In the genomic region with DNA sequence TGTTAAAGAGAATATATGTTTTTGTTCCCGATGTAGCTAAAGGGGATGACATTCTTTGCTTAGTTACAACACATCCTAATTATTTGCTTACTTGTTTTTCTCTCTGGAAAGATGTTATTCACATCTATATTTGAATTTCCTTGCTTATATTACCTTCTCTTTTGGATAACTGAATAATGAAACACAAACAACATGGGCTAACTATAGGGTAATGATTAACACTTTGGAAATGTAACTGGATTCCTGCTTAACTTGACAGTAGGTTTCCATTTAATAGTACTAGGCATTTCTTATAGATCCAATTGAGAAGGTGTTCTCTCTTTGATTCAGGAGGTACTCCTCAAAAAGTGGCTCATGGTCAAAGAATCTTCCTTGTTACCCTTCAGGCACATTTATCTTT, we compare ENCODE assay signal across 1 cellular context.
TF ChIP-seq lines count a peak whose summit lies in the region.

No MANE protein-coding gene starts in this region.

TF ChIP-seq in IMR-90, 13 proteins besides CTCF, POLR2A, EP300 and RAD21:
- TF ChIP-seq NFE2L2 (IDR thresholded peaks at IDR 0.05; ENCODE audit: low read depth, low read length) (no peak), CEBPB (IDR thresholded peaks at IDR 0.05; ENCODE audit: low read depth, low read length) (no peak), RCOR1 (IDR thresholded peaks at IDR 0.05; ENCODE audit: insufficient replicate concordance, low read length) (no peak), FOS (IDR thresholded peaks at IDR 0.05; ENCODE audit: low read depth, low read length) (no peak), MXI1 (IDR thresholded peaks at IDR 0.05; ENCODE audit: borderline replicate concordance, low read depth, low read length) (no peak), MAZ (IDR thresholded peaks at IDR 0.05; ENCODE audit: borderline replicate concordance, low read depth, low read length) (no peak)
- TF ChIP-seq, protein P1, sequence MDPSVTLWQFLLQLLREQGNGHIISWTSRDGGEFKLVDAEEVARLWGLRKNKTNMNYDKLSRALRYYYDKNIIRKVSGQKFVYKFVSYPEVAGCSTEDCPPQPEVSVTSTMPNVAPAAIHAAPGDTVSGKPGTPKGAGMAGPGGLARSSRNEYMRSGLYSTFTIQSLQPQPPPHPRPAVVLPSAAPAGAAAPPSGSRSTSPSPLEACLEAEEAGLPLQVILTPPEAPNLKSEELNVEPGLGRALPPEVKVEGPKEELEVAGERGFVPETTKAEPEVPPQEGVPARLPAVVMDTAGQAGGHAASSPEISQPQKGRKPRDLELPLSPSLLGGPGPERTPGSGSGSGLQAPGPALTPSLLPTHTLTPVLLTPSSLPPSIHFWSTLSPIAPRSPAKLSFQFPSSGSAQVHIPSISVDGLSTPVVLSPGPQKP (IDR thresholded peaks at IDR 0.05; ENCODE audit: borderline replicate concordance, low read depth, low read length) = no peak
